In the genomic region with DNA sequence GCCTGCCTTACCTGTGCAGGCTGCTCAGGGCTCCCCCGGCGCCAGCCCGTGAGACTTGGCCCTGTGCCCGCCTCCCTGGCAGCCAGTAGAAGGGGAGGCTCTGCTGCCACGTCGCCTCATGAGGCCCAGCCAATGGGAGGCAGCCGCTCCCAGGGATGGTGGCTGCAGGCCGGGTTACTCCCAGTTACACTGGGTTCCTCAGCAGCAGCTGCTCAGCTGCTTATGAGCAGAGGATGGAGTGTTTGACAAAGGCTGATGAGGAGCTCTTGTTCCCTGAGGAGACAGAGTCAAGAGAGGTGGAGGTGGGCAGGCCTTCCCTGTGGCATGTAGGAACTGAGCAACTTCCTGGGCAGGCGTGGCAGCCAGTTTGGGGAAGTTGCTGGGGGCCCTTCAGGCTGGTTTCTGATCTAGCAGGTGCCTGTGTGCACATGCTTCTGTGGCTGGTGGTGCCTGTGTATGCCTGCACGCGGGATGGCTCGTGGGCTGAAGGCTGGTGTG, we compare ENCODE assay signal across 8 cellular contexts. TPM values are rescaled to one million over a fixed set of nuclear protein-coding genes. Genes with fewer than 3 reads are reported as not detected.
DNase-seq lines count a peak whose midpoint lies in the region; ATAC-seq, FAIRE-seq and TF ChIP-seq lines count a peak whose summit lies in the region.

No MANE protein-coding gene starts in this region.

- TF ChIP-seq CTCF in BE2C (IDR thresholded peaks at IDR 0.05; ENCODE audit: low read depth, low read length) (no peak), IMR-90 (conservative IDR thresholded peaks at IDR 0.05; ENCODE audit: low read depth, low read length) (no peak), OCI-LY7 (conservative IDR thresholded peaks at IDR 0.05; ENCODE audit: low read length) (no peak), epithelial cell of esophagus (IDR thresholded peaks at IDR 0.05; ENCODE audit: insufficient read depth, low read depth, low read length, missing control alignments) (no peak), stomach (IDR thresholded peaks at IDR 0.05) (no peak), mesothelial cell of epicardium (IDR thresholded peaks at IDR 0.05; ENCODE audit: unreplicated experiment) (no peak)

- intact Hi-C loops in IMR-90 (cut with micrococcal nuclease) (no loop called here), OCI-LY7 (cut with micrococcal nuclease; ENCODE audit: unreplicated experiment) (no loop called here), stomach (cut with DNase I; ENCODE audit: low total_unique reads) (no loop called here)

- no peaks in the 10 kb centered on the region for H3K9me3 Mint-ChIP-seq in mesothelial cell of epicardium

- H3K36me3 Mint-ChIP-seq in mesothelial cell of epicardium, result peaks cover 1% of the 10 kb centered on the region

- no peak overlapping the region for H4K5ac ChIP-seq in IMR-90 (ENCODE audit: low read depth, low read length)

- H3K9me3 ChIP-seq in BE2C (no peaks in the 10 kb centered on the region), IMR-90 (ENCODE audit: control insufficient read depth, insufficient read depth, low read length) (no peaks in the 10 kb centered on the region), OCI-LY7 (ENCODE audit: low read length) (no peaks in the 10 kb centered on the region), stomach (no peaks in the 10 kb centered on the region)

- H3K9me2 ChIP-seq in OCI-LY7 (ENCODE audit: insufficient read depth, low read length), result no peaks in the 10 kb centered on the region

- H3K9ac ChIP-seq in IMR-90 (ENCODE audit: low read depth, low read length), result no peak overlapping the region

- H3K27me3 ChIP-seq in BE2C (no peaks in the 10 kb centered on the region), IMR-90 (ENCODE audit: control insufficient read depth, insufficient read depth, low read length) (no peaks in the 10 kb centered on the region), stomach (peaks cover 0 to 9% (median 0%) of the 10 kb centered on the region in 3 donors)

- H2BK120ac ChIP-seq in IMR-90 (ENCODE audit: low read depth, low read length), result no peak overlapping the region

- TF ChIP-seq POLR2A in IMR-90 (IDR thresholded peaks at IDR 0.05; ENCODE audit: low read depth, low read length) (no peak), stomach (IDR thresholded peaks at IDR 0.05) (no peak), H54 (IDR thresholded peaks at IDR 0.05; ENCODE audit: low read depth, low read length) (no peak)

- H3K4me1 ChIP-seq in BE2C (peaks cover 3% of the 10 kb centered on the region; the same call in 1 of the 2 replicates), IMR-90 (ENCODE audit: control insufficient read depth, insufficient read depth, low read length) (peaks cover 4% of the 10 kb centered on the region), OCI-LY7 (ENCODE audit: insufficient read depth, low read length, poor library complexity, severe bottlenecking) (peaks cover 36% of the 10 kb centered on the region), stomach (peaks cover 10 to 50% (median 24%) of the 10 kb centered on the region in 4 donors)

- H2AK5ac ChIP-seq in IMR-90 (ENCODE audit: low read depth, low read length), result no peak overlapping the region

- H3K9me1 ChIP-seq in IMR-90 (ENCODE audit: insufficient read depth, low read length), result peaks cover 6% of the 10 kb centered on the region; the same call in 1 of the 2 replicates

- H3K79me2 ChIP-seq in OCI-LY7 (ENCODE audit: insufficient read depth, low read depth, low read length), result peaks cover 7% of the 10 kb centered on the region; the same call in 1 of the 2 replicates

- H3K18ac ChIP-seq in IMR-90 (ENCODE audit: low read depth, low read length), result no peak overlapping the region

- H3K27ac ChIP-seq in IMR-90 (ENCODE audit: insufficient read depth, low read length) (no peak overlapping the region), OCI-LY7 (ENCODE audit: low read depth, low read length, poor library complexity, severe bottlenecking) (peak overlapping the region; percentile 60), stomach (peak overlapping the region; percentile 17 to 72 (median 60))

- no peaks in the 10 kb centered on the region for H3K36me3 ChIP-seq in BE2C
- peaks cover 4% of the 10 kb centered on the region for H3K36me3 ChIP-seq in IMR-90 (ENCODE audit: control insufficient read depth, insufficient read depth, low read length)
- peaks cover 30% of the 10 kb centered on the region for H3K36me3 ChIP-seq in OCI-LY7 (ENCODE audit: insufficient read depth, low read length)
- no peaks in the 10 kb centered on the region for H3K36me3 ChIP-seq in stomach

- H3K4ac ChIP-seq in IMR-90 (ENCODE audit: low read depth, low read length), result no peak overlapping the region

- H3K4me1 Mint-ChIP-seq in mesothelial cell of epicardium, result peaks cover 12% of the 10 kb centered on the region

- no peak overlapping the region for H3K14ac ChIP-seq in IMR-90 (replicated peaks; ENCODE audit: low read depth, low read length)

- TF ChIP-seq EP300 in stomach (IDR thresholded peaks at IDR 0.05), result no peak

- no peak overlapping the region for H2BK15ac ChIP-seq in IMR-90 (ENCODE audit: low read depth, low read length)

- BruUV-seq in IMR-90 (replicated peaks; lab: Mats Ljungman, UMichigan) (no TSS peak), OCI-LY7 (replicated peaks; lab: Mats Ljungman, UMichigan) (no TSS peak)

- no peak overlapping the region for H3K4me3 Mint-ChIP-seq in mesothelial cell of epicardium

- ATAC-seq in IMR-90 (ENCODE audit: low read depth), result no peak

- H4K8ac ChIP-seq in IMR-90 (ENCODE audit: low read depth in 2 of 2, low read length in 2 of 2), result no peak overlapping the region

- H3K27ac Mint-ChIP-seq in mesothelial cell of epicardium, result no peak overlapping the region

- CTCF ChIA-PET in IMR-90 (lab: Yijun Ruan, JAX), result no interaction called here
- CTCF ChIA-PET in OCI-LY7 (lab: Charles Lee; ENCODE audit: unreplicated experiment), result interaction anchor here (0.9 to 1.0 kb wide), 2 partner anchors 10 to 39 kb away, joined by 3 read pairs; no protein-coding TSS in a partner anchor

- dilution Hi-C loops in IMR-90 (cut with HindIII; ENCODE audit: low sequenced_read_pairs, unreplicated experiment), result no loop called here

- H2BK20ac ChIP-seq in IMR-90 (ENCODE audit: low read depth, low read length), result no peak overlapping the region

- POLR2A ChIA-PET in IMR-90 (lab: Charles Lee; ENCODE audit: unreplicated experiment), result no interaction called here
- POLR2A ChIA-PET in OCI-LY7 (lab: Charles Lee), result interaction anchor here (0.5 to 2.0 kb wide), 7 partner anchors 11 to 80 kb away, joined by 3 to 5 read pairs (median 4); no protein-coding TSS in a partner anchor

- peaks cover 0 to 17% of the 10 kb centered on the region in 2 experiments; a peak in 3 of 4 replicates for H3K79me1 ChIP-seq in IMR-90 (ENCODE audit: low read depth in 1 of 2, low read length in 2 of 2)

- peak; percentile 87 for FAIRE-seq in GM18507 (lab: Jason Lieb, UNC)
- FAIRE-seq in H54 (lab: Jason Lieb, UNC), result no peak

- DNase-seq in BE2C (peak; percentile 83), GM18507 (ENCODE audit: extremely low spot score, insufficient read length, low read depth) (no peak), IMR-90 (no peak), OCI-LY7 (ENCODE audit: low spot score) (peak; percentile 87), epithelial cell of esophagus (ENCODE audit: low read depth) (peak; percentile 92), stomach (peak; percentile 84), H54 (ENCODE audit: insufficient read length, low spot score) (no peak), mesothelial cell of epicardium (ENCODE audit: low spot score in 2 of 2, unreplicated experiment in 2 of 2) (no peak)

- H4K91ac ChIP-seq in IMR-90 (ENCODE audit: insufficient read depth, low read depth, low read length), result no peak overlapping the region

- peak overlapping the region; percentile 37 for H2AK9ac ChIP-seq in IMR-90 (replicated peaks; ENCODE audit: low read depth, low read length, poor library complexity)

- no peak overlapping the region for H3K23ac ChIP-seq in IMR-90 (ENCODE audit: low read depth, low read length)

- H3K4me2 ChIP-seq in IMR-90 (ENCODE audit: low read depth, low read length) (no peak overlapping the region), OCI-LY7 (ENCODE audit: low read length) (peak overlapping the region; percentile 69)

- in situ Hi-C loops in IMR-90 (cut with MboI; ENCODE audit: low sequenced_read_pairs), result no loop called here

- H2AFZ ChIP-seq in IMR-90 (replicated peaks; ENCODE audit: low read length, poor library complexity) (peak overlapping the region; percentile 5), OCI-LY7 (ENCODE audit: low read length) (peak overlapping the region; percentile 91)

- H3K27me3 Mint-ChIP-seq in mesothelial cell of epicardium (ENCODE audit: low read depth), result peaks cover 22% of the 10 kb centered on the region

- no peak overlapping the region for H3K56ac ChIP-seq in IMR-90 (ENCODE audit: extremely low read depth, insufficient read depth, low read length)

- WGBS in IMR-90 (ENCODE audit: extremely low coverage in 2 of 2, insufficient read length in 1 of 2), 2 experiments, result 75% methylated on average over 9 of the region's 12 CpGs; no CpG with 5 or more reads in 1 of the 2 experiments
- 28 to 42% (median 37%) methylated on average over 5 to 12 of the region's 12 CpGs for WGBS in stomach, 5 donors

- no peak overlapping the region for H2BK5ac ChIP-seq in IMR-90 (ENCODE audit: low read depth, low read length, poor library complexity, severe bottlenecking)

- no peak for TF ChIP-seq RAD21 in IMR-90 (IDR thresholded peaks at IDR 0.05; ENCODE audit: low read length)

- no peak overlapping the region for H3K4me3 ChIP-seq in BE2C (ENCODE audit: low read depth, low read length)
- H3K4me3 ChIP-seq in IMR-90 (ENCODE audit: insufficient read depth, low read depth, low read length), result no peak overlapping the region
- H3K4me3 ChIP-seq in OCI-LY7 (ENCODE audit: low read depth, low read length, poor library complexity, severe bottlenecking), result peak overlapping the region; percentile 44
- H3K4me3 ChIP-seq in epithelial cell of esophagus (ENCODE audit: low read length), result no peak overlapping the region
- H3K4me3 ChIP-seq in stomach, result no peak overlapping the region

- H4K20me1 ChIP-seq in IMR-90 (ENCODE audit: insufficient read depth, low read length) (no peaks in the 10 kb centered on the region; the same call in 1 of the 2 replicates), OCI-LY7 (ENCODE audit: insufficient read depth, low read length) (no peaks in the 10 kb centered on the region)

RNA-seq across cellular contexts. Expression of a gene that starts 5.6 kb away (rescaled TPM):
- 3.7 TPM for polyA plus RNA-seq in BE2C (2012; ENCODE audit: insufficient read depth, insufficient read length, low read depth)
- total RNA-seq in IMR-90 (2012; rRNA removed), result 5.0 and 5.7 TPM in 2 replicates
- 6.7 and 7.3 TPM in 2 replicates for polyA plus RNA-seq in IMR-90 (2012; rRNA removed)
- polyA plus RNA-seq in IMR-90 (2012; cell fraction: cytosol; rRNA removed), result 3.7 and 5.3 TPM in 2 replicates
- polyA plus RNA-seq in IMR-90 (2012; cell fraction: nucleus; rRNA removed; ENCODE audit: low replicate concordance), result 13.7 and 18.4 TPM in 2 replicates
- total RNA-seq in OCI-LY7 (2014; rRNA removed; shearing (Covaris generic)), result 6.4 and 9.9 TPM in 2 replicates
- 11.0 and 13.4 TPM in 2 replicates for total RNA-seq in OCI-LY7 (2022)
- total RNA-seq in stomach, result 10 to 100 TPM in 1 of 5 donors, 1 to 10 TPM in 3, not detected in 1; 2.0 to 16.1 (median 7.0) TPM
- 1 to 10 TPM in 1 of 3 donors, under 1 TPM in 2; 0.75 to 9.1 (median 0.76) TPM for polyA plus RNA-seq in stomach
- total RNA-seq in mesothelial cell of epicardium, result 5.7 to 6.9 TPM (median 6.1 TPM) in 3 replicates

RNA-seq across cellular contexts. Expression of a gene that starts 58.8 kb away (rescaled TPM):
- polyA plus RNA-seq in BE2C (2012; ENCODE audit: insufficient read depth, insufficient read length, low read depth), result 0.76 TPM
- total RNA-seq in IMR-90 (2012; rRNA removed), result 0.56 and 0.72 TPM in 2 replicates
- 0.75 and 0.87 TPM in 2 replicates for polyA plus RNA-seq in IMR-90 (2012; rRNA removed)
- 0.42 and 0.52 TPM in 2 replicates for polyA plus RNA-seq in IMR-90 (2012; cell fraction: cytosol; rRNA removed)
- 0.36 and 0.41 TPM in 2 replicates for polyA plus RNA-seq in IMR-90 (2012; cell fraction: nucleus; rRNA removed; ENCODE audit: low replicate concordance)
- 0.41 and 1.6 TPM in 2 replicates for total RNA-seq in OCI-LY7 (2014; rRNA removed; shearing (Covaris generic))
- total RNA-seq in OCI-LY7 (2022), result 1.0 and 1.3 TPM in 2 replicates
- total RNA-seq in stomach, result 10 to 100 TPM in 1 of 5 donors, 1 to 10 TPM in 3, not detected in 1; 4.5 to 39.4 (median 5.8) TPM
- polyA plus RNA-seq in stomach, result 1 to 10 TPM in 2 of 3 donors, under 1 TPM in 1; 0.61 to 4.4 (median 1.7) TPM
- 25.0 to 27.2 TPM (median 25.5 TPM) in 3 replicates for total RNA-seq in mesothelial cell of epicardium

Comparison
In these comparisons a context has a peak if more than half of its experiments do, and no peak if none do; other contexts are left out.
1. DNase-seq: peak in BE2C (single experiment), OCI-LY7 (single experiment), epithelial cell of esophagus (single experiment) and stomach (single experiment); none in GM18507 (single experiment), IMR-90 (single experiment), H54 (single experiment) and mesothelial cell of epicardium (0 of 2).